Comparison of ENCODE assay signal across 19 cellular contexts in genomic region chr6:133360194-133360593, GRCh38.
"Had no signal": no experiment of that assay in that cellular context is flagged by ENCODE, and none has a peak within 500 bp of the region (broad histone marks: within the 10 kb centered on the region; RNA-seq: fewer than 3 reads in every experiment).

No MANE protein-coding gene starts in this region.

- H3K4me3 ChIP-seq: esophagus squamous epithelium, spleen, thoracic aorta, upper lobe of right lung had no signal

- H3K27ac ChIP-seq: esophagus squamous epithelium, spleen, thoracic aorta, upper lobe of right lung had no signal

- H3K36me3 ChIP-seq: esophagus squamous epithelium, spleen, thoracic aorta, upper lobe of right lung had no signal

- ATAC-seq: activated CD4-positive, alpha-beta T cell treated with anti-CD3 and anti-CD28 coated beads for 36 hours; activated T-helper 17 cell treated with anti-CD3 and anti-CD28 coated beads, Interleukin-2, amount 50 U/mL, for 72 hours; sciatic nerve; stimulated activated memory B cell treated with anti-CD40 and anti-IgM and Interleukin-4, amounts not matched to agents 10 μg/mL and 1 μg/mL and 100 μg/mL, for 72 hours; upper lobe of right lung; WTC11 had no signal

- H3K4me1 ChIP-seq: esophagus squamous epithelium, spleen, upper lobe of right lung had no signal

- H3K27me3 ChIP-seq: esophagus squamous epithelium, spleen, upper lobe of right lung had no signal

- H3K9me3 ChIP-seq: esophagus squamous epithelium, spleen, thoracic aorta, upper lobe of right lung had no signal

- DNase-seq: activated CD4-positive, alpha-beta T cell treated with anti-CD3 and anti-CD28 coated beads for 36 hours; activated CD4-positive, alpha-beta T cell treated with anti-CD3 and anti-CD28 coated beads, Interleukin-2, amount 50 U/mL, for 48 hours; activated naive CD4-positive, alpha-beta T cell; activated naive CD8-positive, alpha-beta T cell treated with anti-CD3 and anti-CD28 coated beads for 36 hours; activated T-cell treated with anti-CD3 and anti-CD28 coated beads, Interleukin-2, amount 50 U/mL, for 1 hour; amniotic stem cell; dermis blood vessel endothelial cell; effector memory CD4-positive, alpha-beta T cell; esophagus squamous epithelium; hypothalamus; occipital lobe; spleen; stimulated activated CD4-positive, alpha-beta T cell treated with anti-CD3 and anti-CD28 coated beads, Interleukin-4, amount 100 ng/mL, for 4 hours; upper lobe of right lung had no signal
